ENCODE assay signal across 8 cellular contexts in genomic region chr1:155070392-155070700, GRCh38. TPM values are rescaled to one million over a fixed set of nuclear protein-coding genes. Genes with fewer than 3 reads are reported as not detected.
A peak's percentile ranks its signal among the peaks of the same experiment; 100 is the strongest.
DNase-seq lines count a peak whose midpoint lies in the region; ATAC-seq and TF ChIP-seq lines count a peak whose summit lies in the region.

No MANE protein-coding gene starts in this region.

- no peak for DNase-seq in AG09309 (ENCODE audit: low read depth)
- no peak for DNase-seq in head of caudate nucleus
- no peak for DNase-seq in lower leg skin (ENCODE audit: low spot score in 2 of 2)

- H3K4me1 ChIP-seq in KMS-11 (ENCODE audit: low read depth, poor library complexity, severe bottlenecking) (peaks cover 8% of the 10 kb centered on the region), endocrine pancreas (ENCODE audit: control insufficient read depth, insufficient read depth, low read length) (no peaks in the 10 kb centered on the region)

- TF ChIP-seq CTCF in AG09309 (IDR thresholded peaks at IDR 0.05; ENCODE audit: control insufficient read depth, insufficient read depth, low read depth, low read length, missing control alignments) (no peak), KMS-11 (conservative IDR thresholded peaks at IDR 0.05; ENCODE audit: low read depth, low read length) (no peak), nephron (IDR thresholded peaks at IDR 0.05; ENCODE audit: unreplicated experiment in 3 of 3) (no peak), lower leg skin (IDR thresholded peaks at IDR 0.05) (no peak)

- H3K27ac ChIP-seq in KMS-11, result no peak overlapping the region

- H3K4me1 Mint-ChIP-seq in nephron, result peaks cover 12% of the 10 kb centered on the region

- peaks cover 17% of the 10 kb centered on the region for H3K36me3 Mint-ChIP-seq in nephron (ENCODE audit: low read depth)

- H4K20me1 ChIP-seq in KMS-11 (ENCODE audit: insufficient read depth), result no peaks in the 10 kb centered on the region

- peak overlapping the region; percentile 59 to 82 (median 81) for H3K4me3 Mint-ChIP-seq in nephron

- peaks cover 24% of the 10 kb centered on the region for H3K27me3 Mint-ChIP-seq in nephron (ENCODE audit: low read depth)

- H3K79me2 ChIP-seq in KMS-11 (ENCODE audit: insufficient read depth, low read depth), result no peaks in the 10 kb centered on the region

- H3K9me3 ChIP-seq in endocrine pancreas (ENCODE audit: control insufficient read depth, low read length), result no peaks in the 10 kb centered on the region

- ATAC-seq in HG03135 (IDR thresholded peaks at IDR 0.05; ENCODE audit: unreplicated experiment), result no peak
- ATAC-seq in HG03354 (IDR thresholded peaks at IDR 0.05; ENCODE audit: poor library complexity, severe bottlenecking, unreplicated experiment), result no peak

- TF ChIP-seq POLR2A in lower leg skin (IDR thresholded peaks at IDR 0.05), result no peak

- H3K9me3 Mint-ChIP-seq in nephron, result no peaks in the 10 kb centered on the region

- peak overlapping the region; percentile 4; the same call in 1 of the 2 replicates for H3K9ac ChIP-seq in KMS-11
- H3K9ac ChIP-seq in endocrine pancreas (ENCODE audit: control insufficient read depth, insufficient read depth, low read length), result peak overlapping the region; percentile 62

- H2AFZ ChIP-seq in KMS-11 (ENCODE audit: low read depth), result peak overlapping the region; percentile 14; the same call in 1 of the 2 replicates

- H3K4me3 ChIP-seq in AG09309 (ENCODE audit: control insufficient read depth, low read depth, low read length) (peak overlapping the region; percentile 35), KMS-11 (IDR thresholded peaks at IDR 0.05; ENCODE audit: insufficient read depth, low read depth, low read length) (peak overlapping the region; percentile 41), endocrine pancreas (ENCODE audit: control insufficient read depth, insufficient read depth, low read length) (peak overlapping the region; percentile 7), lower leg skin (ENCODE audit: low read depth, poor library complexity, severe bottlenecking) (no peak overlapping the region)

- intact Hi-C loops in head of caudate nucleus (cut with DNase I), result no loop called here
- intact Hi-C loops in lower leg skin (cut with DNase I; ENCODE audit: low total_unique reads), result no loop called here

- H3K36me3 ChIP-seq in KMS-11 (ENCODE audit: insufficient read depth) (no peaks in the 10 kb centered on the region), endocrine pancreas (ENCODE audit: control insufficient read depth, insufficient read depth, low read length) (no peaks in the 10 kb centered on the region)

- H3K27me3 ChIP-seq in KMS-11 (ENCODE audit: insufficient read depth, low read depth) (no peaks in the 10 kb centered on the region), endocrine pancreas (ENCODE audit: control insufficient read depth, insufficient read depth, low read length) (no peaks in the 10 kb centered on the region)

- no peak overlapping the region for H3K27ac Mint-ChIP-seq in nephron

- WGBS in lower leg skin, 2 donors, result 42 to 51% methylated on average over 12 to 13 of the region's 13 CpGs

- H3K4me2 ChIP-seq in KMS-11, result peak overlapping the region; percentile 32; the same call in 1 of the 2 replicates

RNA-seq across cellular contexts. Expression of gene EFNA4, which starts 6.8 kb away (rescaled TPM):
- 10 to 100 TPM; 29.5 to 66.6 (median 52.9) TPM for total RNA-seq in lower leg skin

RNA-seq across cellular contexts. Expression of gene EFNA3, which starts 8.3 kb away (rescaled TPM):
- 100 to 1,000 TPM; 111 to 150 (median 129) TPM for total RNA-seq in lower leg skin

RNA-seq across cellular contexts. Expression of gene ADAM15, which starts 19.2 kb away (rescaled TPM):
- 100 to 1,000 TPM; 232 to 289 (median 279) TPM for total RNA-seq in lower leg skin

RNA-seq across cellular contexts. Expression of gene DCST1, which starts 36.7 kb away (rescaled TPM):
- total RNA-seq in lower leg skin, result 1 to 10 TPM in 2 of 4 donors, under 1 TPM in 2; 0.38 to 3.6 (median 0.87) TPM

RNA-seq across cellular contexts. Expression of gene DCST2, which starts 36.8 kb away (rescaled TPM):
- 10 to 100 TPM in 1 of 4 donors, 1 to 10 TPM in 3; 3.8 to 11.5 (median 6.3) TPM for total RNA-seq in lower leg skin
